In genomic region chr6:110033749-110034636, GRCh38 we compare ENCODE assay signal across 18 cellular contexts. TPM values are rescaled to one million over a fixed set of nuclear protein-coding genes. Genes with fewer than 3 reads are reported as not detected.
DNase-seq lines count a peak whose midpoint lies in the region; ATAC-seq and TF ChIP-seq lines count a peak whose summit lies in the region.
"Had no signal": no experiment of that assay in that cellular context is flagged by ENCODE, and none has a peak within 500 bp of the region (broad histone marks: within the 10 kb centered on the region; RNA-seq: fewer than 3 reads in every experiment).

No MANE protein-coding gene starts in this region.

- intact Hi-C loops in activated CD4-positive, alpha-beta T cell treated with anti-CD3 and anti-CD28 coated beads, Interleukin-2, amount 10 ng/mL, durations not matched to agents 24 days and 14 days (cut with micrococcal nuclease): no loop called here
- intact Hi-C loops in esophagus muscularis mucosa (cut with DNase I) (no loop called here), upper lobe of right lung (cut with DNase I) (no loop called here), mucosa of descending colon (cut with DNase I, micrococcal nuclease) (no loop called here)

- H3K9ac ChIP-seq in neural progenitor cell: no peak overlapping the region

- H3K9me3 ChIP-seq in esophagus muscularis mucosa: no peaks in the 10 kb centered on the region
- no peaks in the 10 kb centered on the region for H3K9me3 ChIP-seq in neural progenitor cell (ENCODE audit: low read depth)
- H3K9me3 ChIP-seq in upper lobe of right lung: no peaks in the 10 kb centered on the region
- H3K9me3 ChIP-seq in mucosa of descending colon: no peaks in the 10 kb centered on the region

- H3F3A ChIP-seq in neural progenitor cell (ENCODE audit: low read depth): no peaks in the 10 kb centered on the region

- H4K20me1 ChIP-seq in neural progenitor cell (ENCODE audit: low read depth): no peaks in the 10 kb centered on the region

- H3K79me2 ChIP-seq in neural progenitor cell (ENCODE audit: low read depth): no peaks in the 10 kb centered on the region

- TF ChIP-seq EP300 in esophagus muscularis mucosa (IDR thresholded peaks at IDR 0.05): no peak

- H3K27ac Mint-ChIP-seq in activated CD4-positive, alpha-beta T cell treated with anti-CD3 and anti-CD28 coated beads, Interleukin-2, amount 10 ng/mL, durations not matched to agents 24 days and 14 days: no peak overlapping the region
- peak overlapping the region; percentile 50 for H3K27ac Mint-ChIP-seq in neural progenitor cell
- H3K27ac Mint-ChIP-seq: CD14-positive monocyte; CD8-positive, alpha-beta T cell had no signal

- ATAC-seq in upper lobe of right lung (peak; percentile 19), mucosa of descending colon (no peak), GM18909 (IDR thresholded peaks at IDR 0.05; ENCODE audit: poor library complexity, unreplicated experiment) (no peak), HG03460 (IDR thresholded peaks at IDR 0.05; ENCODE audit: unreplicated experiment) (no peak)
- ATAC-seq: CD8-positive, alpha-beta T cell; HCT116 had no signal

- H3K4me1 Mint-ChIP-seq in activated CD4-positive, alpha-beta T cell treated with anti-CD3 and anti-CD28 coated beads, Interleukin-2, amount 10 ng/mL, durations not matched to agents 24 days and 14 days: no peaks in the 10 kb centered on the region
- H3K4me1 Mint-ChIP-seq in neural progenitor cell: peaks cover 14% of the 10 kb centered on the region
- H3K4me1 Mint-ChIP-seq: CD14-positive monocyte had no signal

- H3K4me3 ChIP-seq in esophagus muscularis mucosa: no peak overlapping the region
- H3K4me3 ChIP-seq in neural progenitor cell: no peak overlapping the region
- H3K4me3 ChIP-seq in upper lobe of right lung: no peak overlapping the region
- no peak overlapping the region for H3K4me3 ChIP-seq in mucosa of descending colon

- H3K36me3 ChIP-seq in esophagus muscularis mucosa (no peaks in the 10 kb centered on the region), neural progenitor cell (no peaks in the 10 kb centered on the region), upper lobe of right lung (no peaks in the 10 kb centered on the region), mucosa of descending colon (ENCODE audit: low read depth) (no peaks in the 10 kb centered on the region)

- 77% methylated on average over 10 of the region's 10 CpGs for WGBS in esophagus muscularis mucosa

- H3K36me3 Mint-ChIP-seq in activated CD4-positive, alpha-beta T cell treated with anti-CD3 and anti-CD28 coated beads, Interleukin-2, amount 10 ng/mL, durations not matched to agents 24 days and 14 days (ENCODE audit: low read depth): no peaks in the 10 kb centered on the region
- H3K36me3 Mint-ChIP-seq in neural progenitor cell: no peaks in the 10 kb centered on the region
- H3K36me3 Mint-ChIP-seq: CD14-positive monocyte had no signal

- no peak overlapping the region for H3K27ac ChIP-seq in esophagus muscularis mucosa (replicated peaks in 1 of 4)
- H3K27ac ChIP-seq in neural progenitor cell: no peak overlapping the region
- no peak overlapping the region for H3K27ac ChIP-seq in upper lobe of right lung
- H3K27ac ChIP-seq: 22Rv1, HL-60 had no signal

- H3K4me2 ChIP-seq in neural progenitor cell: no peak overlapping the region

- peak; percentile 37 for DNase-seq in activated CD4-positive, alpha-beta T cell treated with anti-CD3 and anti-CD28 coated beads, Interleukin-2, amount 10 ng/mL, durations not matched to agents 24 days and 14 days
- DNase-seq in activated CD4-positive, alpha-beta T cell treated with anti-CD3 and anti-CD28 coated beads for 4 hours: no peak
- DNase-seq in esophagus muscularis mucosa (ENCODE audit: extremely low spot score) (peak; percentile 68), neural progenitor cell (ENCODE audit: low spot score) (no peak), upper lobe of right lung (no peak), mucosa of descending colon (no peak)
- DNase-seq: CD8-positive, alpha-beta T cell; COR-L47; DMS153; GDM1 had no signal

- no peak for TF ChIP-seq POLR2A in esophagus muscularis mucosa (IDR thresholded peaks at IDR 0.05; ENCODE audit: low read depth)

- TF ChIP-seq CTCF in esophagus muscularis mucosa (IDR thresholded peaks at IDR 0.05) (no peak), neural progenitor cell (IDR thresholded peaks at IDR 0.05) (no peak), upper lobe of right lung (IDR thresholded peaks at IDR 0.05) (no peak), mucosa of descending colon (IDR thresholded peaks at IDR 0.05) (no peak)

- no peak overlapping the region for H3K4me3 Mint-ChIP-seq in activated CD4-positive, alpha-beta T cell treated with anti-CD3 and anti-CD28 coated beads, Interleukin-2, amount 10 ng/mL, durations not matched to agents 24 days and 14 days
- H3K4me3 Mint-ChIP-seq in neural progenitor cell: no peak overlapping the region
- H3K4me3 Mint-ChIP-seq: CD14-positive monocyte; CD8-positive, alpha-beta T cell had no signal

- H3K27me3 ChIP-seq in esophagus muscularis mucosa: peaks cover 0 to 6% (median 0%) of the 10 kb centered on the region in 4 donors
- no peaks in the 10 kb centered on the region for H3K27me3 ChIP-seq in neural progenitor cell
- H3K27me3 ChIP-seq in upper lobe of right lung: no peaks in the 10 kb centered on the region

- H3K9me3 Mint-ChIP-seq in activated CD4-positive, alpha-beta T cell treated with anti-CD3 and anti-CD28 coated beads, Interleukin-2, amount 10 ng/mL, durations not matched to agents 24 days and 14 days: no peaks in the 10 kb centered on the region
- no peaks in the 10 kb centered on the region for H3K9me3 Mint-ChIP-seq in neural progenitor cell
- H3K9me3 Mint-ChIP-seq: CD14-positive monocyte; CD8-positive, alpha-beta T cell had no signal

- H2AFZ ChIP-seq in neural progenitor cell (replicated peaks): peak overlapping the region; percentile 17

- H3K4me1 ChIP-seq in esophagus muscularis mucosa (peaks cover 0 to 1% (median 0%) of the 10 kb centered on the region in 4 donors), neural progenitor cell (no peaks in the 10 kb centered on the region), upper lobe of right lung (no peaks in the 10 kb centered on the region), mucosa of descending colon (ENCODE audit: low read depth) (no peaks in the 10 kb centered on the region)

- H3K27me3 Mint-ChIP-seq in activated CD4-positive, alpha-beta T cell treated with anti-CD3 and anti-CD28 coated beads, Interleukin-2, amount 10 ng/mL, durations not matched to agents 24 days and 14 days: no peaks in the 10 kb centered on the region
- peaks cover 9% of the 10 kb centered on the region for H3K27me3 Mint-ChIP-seq in neural progenitor cell (ENCODE audit: insufficient read depth, low read depth)

RNA-seq across cellular contexts. Expression of gene GPR6, which starts 55.9 kb away (rescaled TPM):
- total RNA-seq in activated CD4-positive, alpha-beta T cell treated with anti-CD3 and anti-CD28 coated beads, Interleukin-2, amount 10 ng/mL, durations not matched to agents 24 days and 14 days: not detected in 2 replicates
- under 1 TPM in 1 of 4 donors, not detected in 3; 0.52 TPM for total RNA-seq in esophagus muscularis mucosa
- not detected in 2 replicates for total RNA-seq in neural progenitor cell (ENCODE audit: low replicate concordance)
- total RNA-seq in upper lobe of right lung: not detected
- not detected for total RNA-seq in mucosa of descending colon
- total RNA-seq: A673; CD8-positive, alpha-beta T cell; H4 had no signal

Comparison
In these comparisons a context has a peak if more than half of its experiments do, and no peak if none do; other contexts are left out.
1. DNase-seq: peak in activated CD4-positive, alpha-beta T cell treated with anti-CD3 and anti-CD28 coated beads, Interleukin-2, amount 10 ng/mL, durations not matched to agents 24 days and 14 days (single experiment) and esophagus muscularis mucosa (single experiment); none in activated CD4-positive, alpha-beta T cell treated with anti-CD3 and anti-CD28 coated beads for 4 hours (0 of 2), neural progenitor cell (single experiment), upper lobe of right lung (single experiment) and mucosa of descending colon (0 of 3).